In the genomic region with DNA sequence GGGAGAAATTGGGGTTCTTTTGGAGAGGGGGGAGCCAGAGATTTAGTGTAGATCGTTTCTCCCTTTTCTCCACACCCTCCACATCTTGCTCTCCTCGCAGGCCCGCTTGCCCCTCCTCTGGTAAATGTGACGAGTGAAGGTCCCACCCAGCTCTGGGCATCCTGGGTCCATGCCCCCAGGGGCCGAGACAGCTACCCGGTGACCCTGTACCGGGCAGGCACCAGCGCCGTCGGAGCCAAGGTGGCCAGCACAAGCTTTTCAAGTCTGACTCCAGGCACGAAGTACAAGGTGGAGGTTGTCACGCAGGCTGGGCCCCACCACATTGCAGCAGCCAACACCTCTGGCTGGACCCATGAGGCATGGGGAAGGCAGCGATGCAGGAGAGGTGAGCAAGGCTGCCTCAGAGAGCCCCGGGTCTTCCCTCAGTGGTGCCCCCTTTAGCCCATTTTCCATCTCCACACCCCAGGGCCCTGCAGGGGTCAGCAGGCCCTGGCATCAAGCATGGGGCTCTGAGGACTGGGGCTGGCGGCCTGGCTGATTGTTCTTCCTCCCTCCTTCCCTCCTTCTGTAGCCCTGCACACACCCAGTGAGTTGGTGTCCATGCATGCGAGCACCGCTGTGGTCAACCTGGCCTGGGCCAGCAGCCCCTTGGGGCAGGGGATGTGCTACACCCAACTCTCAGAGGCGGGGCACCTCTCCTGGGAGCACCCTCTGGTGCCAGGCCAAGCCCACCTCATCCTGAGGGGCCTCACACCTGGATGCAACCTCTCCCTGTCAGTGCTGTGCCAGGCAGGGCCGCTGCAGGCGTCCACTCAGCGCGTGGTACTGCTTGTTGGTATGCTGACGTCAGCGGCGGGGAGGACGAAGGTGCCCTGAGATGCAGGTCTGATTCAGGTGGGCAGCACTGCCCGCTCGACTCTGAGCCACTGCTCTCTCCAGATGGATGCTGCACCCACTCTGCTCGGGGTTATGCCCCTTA, we compare ENCODE assay signal across 23 cellular contexts. TPM values are rescaled to one million over a fixed set of nuclear protein-coding genes. Genes with fewer than 3 reads are reported as not detected.
DNase-seq lines count a peak whose midpoint lies in the region; ATAC-seq, FAIRE-seq and TF ChIP-seq lines count a peak whose summit lies in the region.
"Had no signal": no experiment of that assay in that cellular context is flagged by ENCODE, and none has a peak within 500 bp of the region (broad histone marks: within the 10 kb centered on the region; RNA-seq: fewer than 3 reads in every experiment).

No MANE protein-coding gene starts in this region.

- in situ Hi-C loops in K562 (cut with MboI) (no loop called here), GM13977 (cut with MboI; ENCODE audit: low pct_unique_long_range_greater_than_20kb, low sequenced_read_pairs, unreplicated experiment) (loop anchor here (25.0 kb wide), 1 partner anchor 535 kb away; the partner anchor contains the start of gene SYT2)

- H4K20me1 ChIP-seq in DOHH2 (ENCODE audit: control insufficient read depth, insufficient read depth, low read depth, low read length), result no peaks in the 10 kb centered on the region
- H4K20me1 ChIP-seq in K562 (replicated peaks; ENCODE audit: control insufficient read depth, insufficient read depth, low read length), result peaks cover 6% of the 10 kb centered on the region; the same call in 1 of the 2 replicates
- no peaks in the 10 kb centered on the region for H4K20me1 ChIP-seq in neural progenitor cell (ENCODE audit: low read depth)

- H3K9ac ChIP-seq in K562 (ENCODE audit: insufficient read depth in 1 of 2, low read depth in 2 of 2, low read length in 2 of 2) (peak overlapping the region in 1 of 2 experiments; percentile 48; a peak in 1 of 4 replicates), neural progenitor cell (no peak overlapping the region)

- peaks cover 3% of the 10 kb centered on the region for H3K4me1 Mint-ChIP-seq in neural progenitor cell

- TF ChIP-seq CTCF in DOHH2 (IDR thresholded peaks at IDR 0.05; ENCODE audit: low read depth, low read length, poor library complexity, severe bottlenecking) (peak; percentile 14), HEK293 (tag by site-specific recombination; IDR thresholded peaks at IDR 0.05) (no peak), K562 (IDR thresholded peaks at IDR 0.05 in 2 of 3, conservative IDR thresholded peaks at IDR 0.05 in 1 of 3; ENCODE audit: insufficient read depth in 2 of 3, low read depth in 1 of 3, low read length in 3 of 3) (peak; percentile 12 to 44 (median 23); a peak in 1 of 6 replicates), neural progenitor cell (IDR thresholded peaks at IDR 0.05) (peak; percentile 5), GM13977 (IDR thresholded peaks at IDR 0.05; ENCODE audit: extremely low read depth, insufficient read depth, missing control alignments) (no peak)

- H3K4me2 ChIP-seq in DOHH2 (ENCODE audit: low read length) (no peak overlapping the region), K562 (ENCODE audit: insufficient read depth, low read length) (no peak overlapping the region), neural progenitor cell (no peak overlapping the region)
- H3K4me2 ChIP-seq: PC-9 had no signal

- H3K79me2 ChIP-seq in DOHH2 (ENCODE audit: control insufficient read depth, low read length), result no peaks in the 10 kb centered on the region
- no peaks in the 10 kb centered on the region for H3K79me2 ChIP-seq in K562 (ENCODE audit: control insufficient read depth, insufficient read depth, low read length)
- no peaks in the 10 kb centered on the region for H3K79me2 ChIP-seq in neural progenitor cell (ENCODE audit: low read depth)

- no peaks in the 10 kb centered on the region for H3K9me3 Mint-ChIP-seq in neural progenitor cell

- no peaks in the 10 kb centered on the region for H3K9me2 ChIP-seq in DOHH2 (replicated peaks; ENCODE audit: control insufficient read depth, low read length)

- H3K36me3 ChIP-seq in DOHH2 (ENCODE audit: control insufficient read depth, low read length) (no peaks in the 10 kb centered on the region), HEK293 (ENCODE audit: control insufficient read depth in 2 of 2, insufficient read depth in 1 of 2, low read length in 2 of 2) (no peaks in the 10 kb centered on the region), K562 (ENCODE audit: control insufficient read depth, insufficient read depth, low read length) (peaks cover 8% of the 10 kb centered on the region; the same call in 1 of the 3 replicates), neural progenitor cell (no peaks in the 10 kb centered on the region)
- H3K36me3 ChIP-seq: HAP-1, SJCRH30 had no signal

- intact Hi-C loops in K562 (cut with micrococcal nuclease), result no loop called here

- WGBS in K562 (ENCODE audit: insufficient coverage, low coverage, missing lambda C conversion rate), result 82% methylated on average over 29 of the region's 29 CpGs

- POLR2A ChIA-PET in HEK293 (lab: Yijun Ruan, JAX) (no interaction called here), K562 (lab: Yijun Ruan, JAX) (interaction anchor here (0.9 to 1.5 kb wide), 4 partner anchors 9 to 152 kb away, joined by 3 to 6 read pairs (median 4); no protein-coding TSS in a partner anchor)

- TF ChIP-seq EP300 in K562 (IDR thresholded peaks at IDR 0.05; ENCODE audit: low read length), result no peak

- H3K4me3 Mint-ChIP-seq in neural progenitor cell, result no peak overlapping the region

- H3K4me3 ChIP-seq in DOHH2 (ENCODE audit: low read length), result no peak overlapping the region
- H3K4me3 ChIP-seq in HEK293 (ENCODE audit: low read depth, low read length), result no peak overlapping the region
- no peak overlapping the region for H3K4me3 ChIP-seq in K562
- H3K4me3 ChIP-seq in neural progenitor cell, result no peak overlapping the region
- H3K4me3 ChIP-seq: HAP-1, PC-9, SJCRH30 had no signal

- FAIRE-seq in K562 (lab: Jason Lieb, UNC), result no peak
- FAIRE-seq: GM19239 had no signal

- no peaks in the 10 kb centered on the region for H3K36me3 Mint-ChIP-seq in neural progenitor cell

- H3K4me1 ChIP-seq in DOHH2 (ENCODE audit: control insufficient read depth, low read length), result no peaks in the 10 kb centered on the region
- H3K4me1 ChIP-seq in HEK293 (ENCODE audit: control insufficient read depth, insufficient read depth, low read length), result no peaks in the 10 kb centered on the region
- H3K4me1 ChIP-seq in K562 (replicated peaks in 1 of 2; ENCODE audit: control insufficient read depth in 2 of 2, insufficient read depth in 2 of 2, low read length in 2 of 2), result peaks cover 0 to 15% of the 10 kb centered on the region in 2 experiments; a peak in 1 of 5 replicates
- no peaks in the 10 kb centered on the region for H3K4me1 ChIP-seq in neural progenitor cell
- H3K4me1 ChIP-seq: HAP-1, SJCRH30 had no signal

- DNase-seq in K562 (ENCODE audit: extremely low read depth in 1 of 4, low spot score in 3 of 4) (no peak), neural progenitor cell (ENCODE audit: low spot score) (no peak), NCI-H2029 (lab: John Stamatoyannopoulos, UW) (no peak), GM13977 (ENCODE audit: low spot score) (no peak), cerebellar nuclear complex (lab: John Stamatoyannopoulos, UW) (no peak)
- DNase-seq: ACHN, DMS79 treated with DMSO at 0.1 percent for 48 hours, NCI-H1105 treated with DMSO at 0.1 percent for 48 hours, NCI-H1694 treated with DMSO at 0.1 percent for 48 hours, NCI-H2227 treated with DMSO at 0.1 percent for 48 hours, NCI-H510A treated with DMSO at 0.1 percent for 48 hours, NCI-H82, PC-9, SJCRH30, T-helper 2 cell had no signal

- H3F3A ChIP-seq in DOHH2 (ENCODE audit: control insufficient read depth, insufficient read depth) (no peaks in the 10 kb centered on the region), neural progenitor cell (ENCODE audit: low read depth) (no peaks in the 10 kb centered on the region)

- peaks cover 5% of the 10 kb centered on the region for H3K27me3 ChIP-seq in DOHH2 (ENCODE audit: control insufficient read depth, low read length)
- H3K27me3 ChIP-seq in K562 (ENCODE audit: control insufficient read depth in 2 of 2, insufficient read depth in 2 of 2, low read length in 2 of 2), result no peaks in the 10 kb centered on the region
- H3K27me3 ChIP-seq in neural progenitor cell, result no peaks in the 10 kb centered on the region

- H2AFZ ChIP-seq in K562 (ENCODE audit: low read depth, low read length) (no peak overlapping the region), neural progenitor cell (replicated peaks) (no peak overlapping the region)
- H2AFZ ChIP-seq: PC-9 had no signal

- H3K9me3 ChIP-seq in DOHH2 (ENCODE audit: control insufficient read depth, insufficient read depth, low read length) (no peaks in the 10 kb centered on the region), HEK293 (ENCODE audit: control insufficient read depth, insufficient read depth, low read depth, low read length) (no peaks in the 10 kb centered on the region), K562 (replicated peaks; ENCODE audit: control insufficient read depth, insufficient read depth, low read depth, low read length) (no peaks in the 10 kb centered on the region), neural progenitor cell (ENCODE audit: low read depth) (no peaks in the 10 kb centered on the region)
- H3K9me3 ChIP-seq: HAP-1, SJCRH30 had no signal

- CTCF ChIA-PET in HEK293 (lab: Yijun Ruan, JAX) (interaction anchor here (0.7 to 1.4 kb wide), 5 partner anchors 8 to 42 kb away, joined by 3 to 6 read pairs (median 4); no protein-coding TSS in a partner anchor), K562 (lab: Yijun Ruan, JAX; ENCODE audit: low intra/inter-chr PET ratio) (no interaction called here)

- no peak overlapping the region for H3K27ac ChIP-seq in DOHH2 (ENCODE audit: low read depth, low read length)
- no peak overlapping the region for H3K27ac ChIP-seq in HEK293 (ENCODE audit: extremely low read depth, low read depth, low read length)
- no peak overlapping the region for H3K27ac ChIP-seq in K562 (ENCODE audit: extremely low read depth, low read depth, low read length)
- no peak overlapping the region for H3K27ac ChIP-seq in neural progenitor cell
- H3K27ac ChIP-seq: C4-2B, PC-9, SJCRH30 had no signal

- BruUV-seq in K562 (replicated peaks; lab: Mats Ljungman, UMichigan), result no TSS peak

- no peak for TF ChIP-seq RAD21 in K562 (CRISPR knock-in tag; conservative IDR thresholded peaks at IDR 0.05 in 1 of 2, IDR thresholded peaks at IDR 0.05 in 1 of 2)

- peak; percentile 30 for ATAC-seq in K562
- ATAC-seq in GM21786 (IDR thresholded peaks at IDR 0.05; ENCODE audit: unreplicated experiment), result no peak

- peaks cover 5% of the 10 kb centered on the region for H3K27me3 Mint-ChIP-seq in neural progenitor cell (ENCODE audit: insufficient read depth, low read depth)

- H3K9me1 ChIP-seq in K562 (ENCODE audit: control insufficient read depth, insufficient read depth, low read length), result peaks cover 3% of the 10 kb centered on the region

- peak; percentile 33 for TF ChIP-seq POLR2A in K562 (conservative IDR thresholded peaks at IDR 0.05)

- no peak overlapping the region for H3K27ac Mint-ChIP-seq in neural progenitor cell

RNA-seq across cellular contexts. Expression of gene LGR6, which starts 16.4 kb away (rescaled TPM):
- total RNA-seq in K562 (2011; cell fraction: chromatin; rRNA removed; ENCODE audit: low replicate concordance), result 0.72 and 0.77 TPM in 2 replicates
- 0.17 and 0.79 TPM in 2 replicates for total RNA-seq in K562 (2011; cell fraction: nucleolus; rRNA removed)
- total RNA-seq in K562 (2011; cell fraction: nucleoplasm; rRNA removed), result 0.66 and 0.76 TPM in 2 replicates
- total RNA-seq in K562 (2014; rRNA removed), result 0.12 and 0.45 TPM in 2 replicates
- 0.11 and 0.13 TPM in 2 replicates for total RNA-seq in K562 (2014; rRNA removed; fragmentation: Illumina TruSeq; extraction: Trizol)
- 0.26 and 0.29 TPM in 2 replicates for total RNA-seq in K562 (2015; rRNA removed; fragmentation: Illumina TruSeq; extraction: Trizol)
- 0.20 and 0.31 TPM in 2 replicates for total RNA-seq in K562 (2021)
- polyA plus RNA-seq in K562 (2011; rRNA removed), result 0.14 and 0.47 TPM in 2 replicates
- polyA plus RNA-seq in K562 (2011; cell fraction: cytosol; rRNA removed), result 0.22 and 0.24 TPM in 2 replicates
- 1.2 and 1.8 TPM in 2 replicates for polyA plus RNA-seq in K562 (2011; cell fraction: nucleus; rRNA removed)
- 0.26 and 0.96 TPM in 2 replicates for polyA plus RNA-seq in K562 (2012)
- 0.21 and 0.54 TPM in 2 replicates for polyA plus RNA-seq in K562 (2014; fragmentation: Illumina TruSeq; extraction: Trizol)
- under 1 TPM in 1 of 2 experiments, not detected in 1; 0.01 TPM for polyA plus RNA-seq in K562 (2014; fragmentation: Nextera tagmentation; extraction: Ambion mirVana)
- polyA plus RNA-seq in K562 (2014; rRNA removed), result 0.12 and 0.42 TPM in 2 replicates
- not detected in 2 replicates for polyA minus RNA-seq in K562 (2011; rRNA and poly(A)+ RNA removed)
- not detected in 2 replicates for polyA minus RNA-seq in K562 (2011; cell fraction: cytosol; rRNA and poly(A)+ RNA removed)
- polyA minus RNA-seq in K562 (2011; cell fraction: nucleus; rRNA and poly(A)+ RNA removed), result 0.40 and 0.89 TPM in 2 replicates
- total RNA-seq in neural progenitor cell (ENCODE audit: low replicate concordance), result 0.25 TPM in 1 of 2 replicates, not detected in the other
- total RNA-seq: G401, LHCN-M2, SJCRH30 had no signal

RNA-seq across cellular contexts. Expression of gene PTPN7, which starts 16.8 kb away (rescaled TPM):
- total RNA-seq in K562 (2011; cell fraction: chromatin; rRNA removed; ENCODE audit: low replicate concordance), result 135 and 260 TPM in 2 replicates
- 174 and 175 TPM in 2 replicates for total RNA-seq in K562 (2011; cell fraction: nucleolus; rRNA removed)
- total RNA-seq in K562 (2011; cell fraction: nucleoplasm; rRNA removed), result 146 and 165 TPM in 2 replicates
- 121 and 126 TPM in 2 replicates for total RNA-seq in K562 (2014; rRNA removed)
- total RNA-seq in K562 (2014; rRNA removed; fragmentation: Illumina TruSeq; extraction: Trizol), result 61.7 and 65.6 TPM in 2 replicates
- total RNA-seq in K562 (2015; rRNA removed; fragmentation: Illumina TruSeq; extraction: Trizol), result 116 and 120 TPM in 2 replicates
- total RNA-seq in K562 (2021), result 112 and 139 TPM in 2 replicates
- 80.7 and 176 TPM in 2 replicates for polyA plus RNA-seq in K562 (2011; rRNA removed)
- polyA plus RNA-seq in K562 (2011; cell fraction: cytosol; rRNA removed), result 155 and 163 TPM in 2 replicates
- polyA plus RNA-seq in K562 (2011; cell fraction: nucleus; rRNA removed), result 215 and 278 TPM in 2 replicates
- 146 and 171 TPM in 2 replicates for polyA plus RNA-seq in K562 (2012)
- 144 and 189 TPM in 2 replicates for polyA plus RNA-seq in K562 (2014; fragmentation: Illumina TruSeq; extraction: Trizol)
- polyA plus RNA-seq in K562 (2014; fragmentation: Nextera tagmentation; extraction: Ambion mirVana), result 10 to 100 TPM; 18.7 to 19.8 TPM
- 123 and 128 TPM in 2 replicates for polyA plus RNA-seq in K562 (2014; rRNA removed)
- polyA minus RNA-seq in K562 (2011; rRNA and poly(A)+ RNA removed), result 58.0 and 78.3 TPM in 2 replicates
- 54.1 and 65.3 TPM in 2 replicates for polyA minus RNA-seq in K562 (2011; cell fraction: cytosol; rRNA and poly(A)+ RNA removed)
- polyA minus RNA-seq in K562 (2011; cell fraction: nucleus; rRNA and poly(A)+ RNA removed), result 38.1 and 80.1 TPM in 2 replicates
- not detected in 2 replicates for total RNA-seq in neural progenitor cell (ENCODE audit: low replicate concordance)
- total RNA-seq: G401, LHCN-M2, PC-9 had no signal

RNA-seq across cellular contexts. Expression of gene ARL8A, which starts 32.7 kb away (rescaled TPM):
- 15.5 and 36.2 TPM in 2 replicates for total RNA-seq in K562 (2011; cell fraction: chromatin; rRNA removed; ENCODE audit: low replicate concordance)
- 13.9 and 24.0 TPM in 2 replicates for total RNA-seq in K562 (2011; cell fraction: nucleolus; rRNA removed)
- 13.5 and 19.8 TPM in 2 replicates for total RNA-seq in K562 (2011; cell fraction: nucleoplasm; rRNA removed)
- total RNA-seq in K562 (2014; rRNA removed) (13.1 and 21.8 TPM in 2 replicates), K562 (2014; rRNA removed; fragmentation: Illumina TruSeq; extraction: Trizol) (7.9 and 9.2 TPM in 2 replicates), K562 (2015; rRNA removed; fragmentation: Illumina TruSeq; extraction: Trizol) (11.1 and 11.8 TPM in 2 replicates), K562 (2021) (19.1 and 22.7 TPM in 2 replicates), neural progenitor cell (ENCODE audit: low replicate concordance) (13.3 and 29.6 TPM in 2 replicates)
- polyA plus RNA-seq in K562 (2011; rRNA removed) (27.3 and 58.1 TPM in 2 replicates), K562 (2014; fragmentation: Illumina TruSeq; extraction: Trizol) (11.4 and 15.9 TPM in 2 replicates), K562 (2014; fragmentation: Nextera tagmentation; extraction: Ambion mirVana) (under 1 TPM; 0.17 to 0.32 TPM), K562 (2014; rRNA removed) (15.3 and 15.6 TPM in 2 replicates)
- polyA plus RNA-seq in K562 (2011; cell fraction: cytosol; rRNA removed), result 17.5 and 24.2 TPM in 2 replicates
- polyA plus RNA-seq in K562 (2011; cell fraction: nucleus; rRNA removed), result 31.3 and 39.1 TPM in 2 replicates
- polyA plus RNA-seq in K562 (2012), result 21.7 and 25.7 TPM in 2 replicates
- 12.5 and 17.4 TPM in 2 replicates for polyA minus RNA-seq in K562 (2011; rRNA and poly(A)+ RNA removed)
- 11.4 and 13.7 TPM in 2 replicates for polyA minus RNA-seq in K562 (2011; cell fraction: cytosol; rRNA and poly(A)+ RNA removed)
- 3.4 and 10.0 TPM in 2 replicates for polyA minus RNA-seq in K562 (2011; cell fraction: nucleus; rRNA and poly(A)+ RNA removed)

RNA-seq across cellular contexts. Expression of gene GPR37L1, which starts 54.5 kb away (rescaled TPM):
- not detected in 2 replicates for total RNA-seq in K562 (2011; cell fraction: chromatin; rRNA removed; ENCODE audit: low replicate concordance)
- under 0.01 TPM in 2 replicates for total RNA-seq in K562 (2011; cell fraction: nucleolus; rRNA removed)
- not detected in 2 replicates for total RNA-seq in K562 (2011; cell fraction: nucleoplasm; rRNA removed)
- not detected in 2 replicates for total RNA-seq in K562 (2014; rRNA removed)
- total RNA-seq in K562 (2014; rRNA removed; fragmentation: Illumina TruSeq; extraction: Trizol), result not detected in 2 replicates
- total RNA-seq in K562 (2015; rRNA removed; fragmentation: Illumina TruSeq; extraction: Trizol), result not detected in 2 replicates
- not detected in 2 replicates for total RNA-seq in K562 (2021)
- 0.01 TPM in 1 of 2 replicates, not detected in the other for polyA plus RNA-seq in K562 (2011; rRNA removed)
- polyA plus RNA-seq in K562 (2011; cell fraction: cytosol; rRNA removed), result 0.01 TPM in 1 of 2 replicates, not detected in the other
- 0.01 TPM in 1 of 2 replicates, not detected in the other for polyA plus RNA-seq in K562 (2011; cell fraction: nucleus; rRNA removed)
- polyA plus RNA-seq in K562 (2012), result 0.07 TPM in 2 replicates
- not detected in 2 replicates for polyA plus RNA-seq in K562 (2014; fragmentation: Illumina TruSeq; extraction: Trizol)
- polyA plus RNA-seq in K562 (2014; fragmentation: Nextera tagmentation; extraction: Ambion mirVana), result not detected
- polyA plus RNA-seq in K562 (2014; rRNA removed), result not detected in 2 replicates
- not detected in 2 replicates for polyA minus RNA-seq in K562 (2011; rRNA and poly(A)+ RNA removed)
- polyA minus RNA-seq in K562 (2011; cell fraction: cytosol; rRNA and poly(A)+ RNA removed), result not detected in 2 replicates
- not detected in 2 replicates for polyA minus RNA-seq in K562 (2011; cell fraction: nucleus; rRNA and poly(A)+ RNA removed)
- 0.06 TPM in 1 of 2 replicates, not detected in the other for total RNA-seq in neural progenitor cell (ENCODE audit: low replicate concordance)
- total RNA-seq: G401 had no signal

Comparison
In these comparisons a context has a peak if more than half of its experiments do, and no peak if none do; other contexts are left out.
1. CTCF ChIP-seq: peak in DOHH2 (single experiment), K562 (3 of 3) and neural progenitor cell (single experiment); none in HEK293 (single experiment) and GM13977 (single experiment).
2. RNA of gene PTPN7, which starts 16.8 kb away (total RNA-seq): 61.7 to 260 TPM in K562; not detected in neural progenitor cell; every median in the first group is over 10 times any median in the second.